In the genomic region with DNA sequence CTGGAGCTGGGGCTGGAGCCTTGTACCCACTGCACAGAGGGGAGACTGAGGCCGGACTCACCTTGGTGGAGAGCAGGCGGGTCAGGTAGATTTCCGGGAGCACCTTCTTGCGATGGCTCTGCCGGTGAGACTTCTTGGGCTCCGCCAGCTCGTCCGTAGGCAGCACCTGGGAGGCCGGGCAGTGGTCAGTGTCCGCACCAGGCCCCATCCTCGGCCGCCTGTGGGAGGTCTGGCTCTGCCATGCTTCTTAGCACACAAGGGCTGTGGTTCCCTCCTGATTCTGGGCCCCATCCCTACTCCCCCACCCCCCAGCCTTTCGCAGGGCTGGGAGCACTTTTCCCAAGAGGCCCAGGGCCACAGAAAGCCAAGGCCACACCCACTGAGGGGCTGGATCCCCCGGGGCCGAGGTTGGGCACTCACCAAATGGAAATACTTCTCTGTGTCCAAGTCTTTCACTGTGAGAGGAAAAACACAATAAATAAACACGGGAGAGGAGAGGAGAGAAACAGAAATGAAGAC, we compare ENCODE assay signal across 9 cellular contexts. TPM values are rescaled to one million over a fixed set of nuclear protein-coding genes. Genes with fewer than 3 reads are reported as not detected.
DNase-seq lines count a peak whose midpoint lies in the region; ATAC-seq, FAIRE-seq and TF ChIP-seq lines count a peak whose summit lies in the region.
"Had no signal": no experiment of that assay in that cellular context is flagged by ENCODE, and none has a peak within 500 bp of the region (broad histone marks: within the 10 kb centered on the region; RNA-seq: fewer than 3 reads in every experiment).

No MANE protein-coding gene starts in this region.

- TF ChIP-seq POLR2A in H54 (IDR thresholded peaks at IDR 0.05; ENCODE audit: low read depth, low read length) (no peak), testis (IDR thresholded peaks at IDR 0.05) (no peak)

- intact Hi-C loops in testis (cut with DNase I; ENCODE audit: low total_unique reads), result no loop called here

- TF ChIP-seq CTCF in brain (conservative IDR thresholded peaks at IDR 0.05) (no peak), testis (IDR thresholded peaks at IDR 0.05) (no peak)

- 40 to 53% methylated on average over 7 to 16 of the region's 16 CpGs for WGBS in testis, 2 donors

- peaks cover 6% of the 10 kb centered on the region for H3K27me3 Mint-ChIP-seq in brain

- H3K27me3 ChIP-seq in layer of hippocampus (ENCODE audit: control insufficient read depth, insufficient read depth, low read length) (no peaks in the 10 kb centered on the region), testis (no peaks in the 10 kb centered on the region)

- H3K9me3 ChIP-seq in testis, result no peaks in the 10 kb centered on the region

- peak overlapping the region in 3 of 5 experiments; percentile 3 to 10 (median 7) for H3K4me3 Mint-ChIP-seq in brain
- H3K4me3 Mint-ChIP-seq: activated naive CD4-positive, alpha-beta T cell treated with anti-CD3 and anti-CD28 coated beads for 36 hours had no signal

- ATAC-seq in HG02973 (IDR thresholded peaks at IDR 0.05; ENCODE audit: unreplicated experiment) (no peak), HG02885 (IDR thresholded peaks at IDR 0.05; ENCODE audit: poor library complexity, unreplicated experiment) (no peak), HG03095 (IDR thresholded peaks at IDR 0.05; ENCODE audit: unreplicated experiment) (no peak)

- H3K9me3 Mint-ChIP-seq in brain, result no peaks in the 10 kb centered on the region
- H3K9me3 Mint-ChIP-seq: activated naive CD4-positive, alpha-beta T cell treated with anti-CD3 and anti-CD28 coated beads for 36 hours had no signal

- H3K27ac Mint-ChIP-seq in brain, result peak overlapping the region; percentile 77 to 89 (median 86)
- H3K27ac Mint-ChIP-seq: activated naive CD4-positive, alpha-beta T cell treated with anti-CD3 and anti-CD28 coated beads for 36 hours had no signal

- peaks cover 40% of the 10 kb centered on the region for H3K4me1 Mint-ChIP-seq in brain

- peaks cover 64% of the 10 kb centered on the region for H3K4me1 ChIP-seq in testis

- H3K4me3 ChIP-seq in testis, result no peak overlapping the region

- H3K36me3 Mint-ChIP-seq in brain, result no peaks in the 10 kb centered on the region

- no peaks in the 10 kb centered on the region for H3K36me3 ChIP-seq in testis (ENCODE audit: low read depth, missing control alignments)

- H3K27ac ChIP-seq in layer of hippocampus (ENCODE audit: low read depth, low read length) (peak overlapping the region; percentile 38), testis (peak overlapping the region; percentile 79 to 87)

- FAIRE-seq in H54 (lab: Jason Lieb, UNC), result no peak

- DNase-seq in H54 (ENCODE audit: insufficient read length, low spot score), result peak; percentile 51
- DNase-seq in testis, result peak; percentile 48
- no peak for DNase-seq in COR-L47 (lab: John Stamatoyannopoulos, UW)
- DNase-seq: activated naive CD4-positive, alpha-beta T cell treated with anti-CD3 and anti-CD28 coated beads for 36 hours had no signal

RNA-seq across cellular contexts. Expression of a gene that starts 17.4 kb away (rescaled TPM):
- not detected for polyA plus RNA-seq in brain (ENCODE audit: insufficient read depth, low read depth, low replicate concordance)
- 1 to 10 TPM; 4.2 to 4.8 TPM for total RNA-seq in testis
- 8.6 TPM for polyA plus RNA-seq in testis (ENCODE audit: insufficient read depth, low read depth, low replicate concordance)
- total RNA-seq: activated naive CD4-positive, alpha-beta T cell treated with anti-CD3 and anti-CD28 coated beads for 36 hours had no signal

RNA-seq across cellular contexts. Expression of a gene that starts 31.9 kb away (rescaled TPM):
- polyA plus RNA-seq in brain (ENCODE audit: insufficient read depth, low read depth, low replicate concordance) (not detected), testis (ENCODE audit: insufficient read depth, low read depth, low replicate concordance) (not detected)
- total RNA-seq in testis, result under 1 TPM in 1 of 2 donors, not detected in 1; 0.25 TPM
- total RNA-seq: activated naive CD4-positive, alpha-beta T cell treated with anti-CD3 and anti-CD28 coated beads for 36 hours had no signal

RNA-seq across cellular contexts. Expression of a gene that starts 46.1 kb away (rescaled TPM):
- polyA plus RNA-seq in brain (ENCODE audit: insufficient read depth, low read depth, low replicate concordance) (151 TPM), testis (ENCODE audit: insufficient read depth, low read depth, low replicate concordance) (69.2 TPM)
- total RNA-seq in testis, result 10 to 100 TPM; 50.2 to 87.8 TPM
